In the genomic region with DNA sequence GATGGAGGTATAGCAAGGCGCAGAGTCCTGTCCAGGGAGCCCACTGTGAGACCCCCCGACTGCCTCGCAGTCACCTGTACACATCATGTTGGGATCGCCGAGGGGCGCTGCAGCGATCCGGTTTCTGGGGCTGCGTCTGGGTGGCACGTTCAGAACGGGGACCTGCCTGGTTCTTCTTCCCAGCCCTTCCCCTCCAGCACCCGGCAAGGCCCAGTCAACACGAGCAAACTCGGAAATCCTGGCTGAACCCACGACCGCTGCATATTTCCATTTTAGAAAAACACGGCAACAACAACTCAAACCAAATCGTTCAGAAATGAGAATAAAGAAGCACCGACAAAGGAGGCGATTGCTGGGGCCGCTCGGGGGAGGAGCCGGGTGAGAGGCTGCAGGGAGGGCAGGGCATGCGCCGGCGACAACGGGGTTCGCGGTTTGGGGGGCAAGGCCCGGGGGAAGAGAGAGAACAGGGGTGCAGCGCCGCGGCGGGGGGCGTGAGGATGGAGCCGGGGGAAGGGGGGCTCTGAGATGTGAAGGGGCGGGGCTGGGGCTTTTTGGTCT, we compare ENCODE assay signal across 7 cellular contexts. TPM values are rescaled to one million over a fixed set of nuclear protein-coding genes. Genes with fewer than 3 reads are reported as not detected.
DNase-seq lines count a peak whose midpoint lies in the region; ATAC-seq lines count a peak whose summit lies in the region.

No MANE protein-coding gene starts in this region.

- no peak overlapping the region for H4K91ac ChIP-seq in mesenchymal stem cell (ENCODE audit: low read length)

- H3K27me3 Mint-ChIP-seq in IgD-negative memory B cell: no peaks in the 10 kb centered on the region
- peaks cover 4% of the 10 kb centered on the region for H3K27me3 Mint-ChIP-seq in activated CD4-positive, alpha-beta T cell treated with anti-CD3 and anti-CD28 coated beads, Interleukin-2, amount 10 ng/mL, durations not matched to agents 7 days and 5 days

- no peak overlapping the region for H3K27ac ChIP-seq in mesenchymal stem cell (ENCODE audit: low read length, poor library complexity, severe bottlenecking)

- no peak overlapping the region for H2BK12ac ChIP-seq in mesenchymal stem cell (ENCODE audit: low read length in 2 of 2)

- peak overlapping the region; percentile 50 to 92 (median 88) for H3K27ac Mint-ChIP-seq in IgD-negative memory B cell
- H3K27ac Mint-ChIP-seq in activated CD4-positive, alpha-beta T cell treated with anti-CD3 and anti-CD28 coated beads, Interleukin-2, amount 10 ng/mL, durations not matched to agents 7 days and 5 days: peak overlapping the region; percentile 80

- H4K8ac ChIP-seq in mesenchymal stem cell (ENCODE audit: low read length): no peak overlapping the region

- no peak overlapping the region for H2BK15ac ChIP-seq in mesenchymal stem cell (ENCODE audit: low read depth, poor library complexity, severe bottlenecking)

- POLR2A ChIA-PET in activated CD4-positive, alpha-beta T cell treated with anti-CD3 and anti-CD28 coated beads, Interleukin-2, amount 10 ng/mL, durations not matched to agents 7 days and 5 days (lab: Charles Lee): no interaction called here

- no peaks in the 10 kb centered on the region for H3K36me3 ChIP-seq in mesenchymal stem cell (ENCODE audit: control insufficient read depth in 1 of 2, insufficient read depth in 2 of 2, low read depth in 1 of 2, low read length in 2 of 2)

- no peak overlapping the region for H2AK5ac ChIP-seq in mesenchymal stem cell (ENCODE audit: low read length, severe bottlenecking)

- peaks cover 5% of the 10 kb centered on the region for H3K36me3 Mint-ChIP-seq in IgD-negative memory B cell
- no peaks in the 10 kb centered on the region for H3K36me3 Mint-ChIP-seq in activated CD4-positive, alpha-beta T cell treated with anti-CD3 and anti-CD28 coated beads, Interleukin-2, amount 10 ng/mL, durations not matched to agents 7 days and 5 days (ENCODE audit: low read depth)

- H3K4ac ChIP-seq in mesenchymal stem cell (ENCODE audit: low read depth in 1 of 2, low read length in 2 of 2): peak overlapping the region in 1 of 2 experiments; percentile 26

- peaks cover 9 to 14% (median 12%) of the 10 kb centered on the region in 3 donors for H3K4me1 Mint-ChIP-seq in IgD-negative memory B cell
- peaks cover 20% of the 10 kb centered on the region for H3K4me1 Mint-ChIP-seq in activated CD4-positive, alpha-beta T cell treated with anti-CD3 and anti-CD28 coated beads, Interleukin-2, amount 10 ng/mL, durations not matched to agents 7 days and 5 days

- DNase-seq in activated CD4-positive, alpha-beta T cell treated with anti-CD3 and anti-CD28 coated beads, Interleukin-2, amount 10 ng/mL, durations not matched to agents 7 days and 5 days: peak; percentile 56
- DNase-seq in ecto neural progenitor cell (ENCODE audit: low spot score) (peak; percentile 69), mesenchymal stem cell (peak; percentile 41), GDM1 (lab: John Stamatoyannopoulos, UW) (no peak)
- peak; percentile 67 for DNase-seq in stimulated activated CD8-positive, alpha-beta memory T cell treated with anti-CD3 and anti-CD28 coated beads, Interleukin-4, amount 100 ng/mL, for 48 hours

- peak overlapping the region; percentile 81 for H3K4me2 ChIP-seq in mesenchymal stem cell (ENCODE audit: low read length, poor library complexity, severe bottlenecking)

- peak overlapping the region in 1 of 2 experiments; percentile 32 for H3K23ac ChIP-seq in mesenchymal stem cell (ENCODE audit: low read length in 2 of 2)

- CTCF ChIA-PET in activated CD4-positive, alpha-beta T cell treated with anti-CD3 and anti-CD28 coated beads, Interleukin-2, amount 10 ng/mL, durations not matched to agents 7 days and 5 days (lab: Charles Lee): interaction anchor here (0.6 to 2.3 kb wide), 3 partner anchors 27 to 167 kb away, joined by 3 to 12 read pairs (median 6); partner anchors contain the start of genes MBTPS1 and TAF1C

- H3K79me1 ChIP-seq in mesenchymal stem cell (replicated peaks; ENCODE audit: low read length, poor library complexity, severe bottlenecking): peaks cover 13% of the 10 kb centered on the region

- 2% methylated on average over 29 of the region's 37 CpGs for WGBS in mesenchymal stem cell

- H3K4me3 ChIP-seq in mesenchymal stem cell (ENCODE audit: insufficient read depth in 1 of 2, low read depth in 1 of 2, low read length in 2 of 2): peak overlapping the region; percentile 91 to 96

- no peak overlapping the region for H3K14ac ChIP-seq in mesenchymal stem cell (ENCODE audit: low read length in 2 of 2)

- peak overlapping the region; percentile 57 for H2AFZ ChIP-seq in mesenchymal stem cell (ENCODE audit: low read depth, low read length)

- H3K27me3 ChIP-seq in mesenchymal stem cell (ENCODE audit: control insufficient read depth in 1 of 2, insufficient read depth in 1 of 2, low read length in 2 of 2): peaks cover 6 to 15% of the 10 kb centered on the region in 2 experiments

- no peaks in the 10 kb centered on the region for H3K9me3 Mint-ChIP-seq in IgD-negative memory B cell
- H3K9me3 Mint-ChIP-seq in activated CD4-positive, alpha-beta T cell treated with anti-CD3 and anti-CD28 coated beads, Interleukin-2, amount 10 ng/mL, durations not matched to agents 7 days and 5 days: no peaks in the 10 kb centered on the region

- H2BK120ac ChIP-seq in mesenchymal stem cell (ENCODE audit: low read depth, low read length): peak overlapping the region; percentile 80

- H3K9me3 ChIP-seq in mesenchymal stem cell (ENCODE audit: control insufficient read depth, low read length): no peaks in the 10 kb centered on the region

- peaks cover 6% of the 10 kb centered on the region for H3K4me1 ChIP-seq in mesenchymal stem cell (ENCODE audit: control insufficient read depth, insufficient read depth, low read depth, low read length)

- H3K18ac ChIP-seq in mesenchymal stem cell (ENCODE audit: low read depth in 1 of 2, low read length in 2 of 2): peak overlapping the region; percentile 87 to 95

- ATAC-seq in GM18498 (IDR thresholded peaks at IDR 0.05; ENCODE audit: unreplicated experiment): peak; percentile 25

- peak overlapping the region; percentile 89 to 98 (median 98) for H3K4me3 Mint-ChIP-seq in IgD-negative memory B cell
- peak overlapping the region; percentile 96 for H3K4me3 Mint-ChIP-seq in activated CD4-positive, alpha-beta T cell treated with anti-CD3 and anti-CD28 coated beads, Interleukin-2, amount 10 ng/mL, durations not matched to agents 7 days and 5 days

- peak overlapping the region; percentile 87 for H3K9ac ChIP-seq in mesenchymal stem cell (ENCODE audit: low read length)

- no peak overlapping the region for H2BK5ac ChIP-seq in mesenchymal stem cell (ENCODE audit: low read depth, low read length, poor library complexity, severe bottlenecking)

RNA-seq across cellular contexts. Expression of gene HSDL1, which starts 0.6 kb away (rescaled TPM):
- polyA plus RNA-seq in IgD-negative memory B cell: 12.3 TPM
- total RNA-seq in activated CD4-positive, alpha-beta T cell treated with anti-CD3 and anti-CD28 coated beads, Interleukin-2, amount 10 ng/mL, durations not matched to agents 7 days and 5 days: 10 to 100 TPM in 1 of 2 experiments, 1 to 10 TPM in 1; 8.8 to 10.6 TPM
- polyA plus RNA-seq in mesenchymal stem cell (2013, experiment 1 of 2): 17.9 TPM
- polyA plus RNA-seq in mesenchymal stem cell (2013, experiment 2 of 2): 17.7 TPM

RNA-seq across cellular contexts. Expression of gene DNAAF1, which starts 0.7 kb away (rescaled TPM):
- not detected for polyA plus RNA-seq in IgD-negative memory B cell
- total RNA-seq in activated CD4-positive, alpha-beta T cell treated with anti-CD3 and anti-CD28 coated beads, Interleukin-2, amount 10 ng/mL, durations not matched to agents 7 days and 5 days: under 1 TPM in 1 of 2 experiments, not detected in 1; 0.25 TPM
- polyA plus RNA-seq in mesenchymal stem cell (2013, experiment 1 of 2): 0.14 TPM
- polyA plus RNA-seq in mesenchymal stem cell (2013, experiment 2 of 2): 0.10 TPM

RNA-seq across cellular contexts. Expression of gene MBTPS1, which starts 27.6 kb away (rescaled TPM):
- polyA plus RNA-seq in IgD-negative memory B cell: 52.2 TPM
- 10 to 100 TPM; 57.3 to 61.9 TPM for total RNA-seq in activated CD4-positive, alpha-beta T cell treated with anti-CD3 and anti-CD28 coated beads, Interleukin-2, amount 10 ng/mL, durations not matched to agents 7 days and 5 days
- 107 TPM for polyA plus RNA-seq in mesenchymal stem cell (2013, experiment 1 of 2)
- polyA plus RNA-seq in mesenchymal stem cell (2013, experiment 2 of 2): 109 TPM

RNA-seq across cellular contexts. Expression of gene TAF1C, which starts 42.5 kb away (rescaled TPM):
- 6.5 TPM for polyA plus RNA-seq in IgD-negative memory B cell
- 10 to 100 TPM; 52.1 to 60.8 TPM for total RNA-seq in activated CD4-positive, alpha-beta T cell treated with anti-CD3 and anti-CD28 coated beads, Interleukin-2, amount 10 ng/mL, durations not matched to agents 7 days and 5 days
- 24.3 TPM for polyA plus RNA-seq in mesenchymal stem cell (2013, experiment 1 of 2)
- 22.1 TPM for polyA plus RNA-seq in mesenchymal stem cell (2013, experiment 2 of 2)

RNA-seq across cellular contexts. Expression of gene ADAD2, which starts 46.6 kb away (rescaled TPM):
- not detected for polyA plus RNA-seq in IgD-negative memory B cell
- not detected for total RNA-seq in activated CD4-positive, alpha-beta T cell treated with anti-CD3 and anti-CD28 coated beads, Interleukin-2, amount 10 ng/mL, durations not matched to agents 7 days and 5 days
- not detected for polyA plus RNA-seq in mesenchymal stem cell (2013, experiment 1 of 2)
- polyA plus RNA-seq in mesenchymal stem cell (2013, experiment 2 of 2): not detected
